In genomic region chr2:129297430-129297829, GRCh38 we compare ENCODE assay signal across 21 cellular contexts.
A peak's percentile ranks its signal among the peaks of the same experiment; 100 is the strongest.
DNase-seq lines count a peak whose midpoint lies in the region; ATAC-seq, FAIRE-seq and TF ChIP-seq lines count a peak whose summit lies in the region.
"Had no signal": no experiment of that assay in that cellular context is flagged by ENCODE, and none has a peak within 500 bp of the region (broad histone marks: within the 10 kb centered on the region; RNA-seq: fewer than 3 reads in every experiment).

No MANE protein-coding gene starts in this region.

- H3K36me3 Mint-ChIP-seq in GM23338 (ENCODE audit: low read depth) (no peaks in the 10 kb centered on the region), nephron (ENCODE audit: low read depth) (no peaks in the 10 kb centered on the region)
- H3K36me3 Mint-ChIP-seq: activated naive CD8-positive, alpha-beta T cell treated with anti-CD3 and anti-CD28 coated beads for 36 hours; CD8-positive, alpha-beta T cell had no signal

- no peaks in the 10 kb centered on the region for H3K4me1 ChIP-seq in GM23338 (ENCODE audit: insufficient read depth)
- peaks cover 5 to 21% of the 10 kb centered on the region in 2 donors for H3K4me1 ChIP-seq in ascending aorta

- H3K9me2 ChIP-seq in GM23338 (ENCODE audit: insufficient read depth): no peaks in the 10 kb centered on the region

- H3K27me3 ChIP-seq in GM23338 (ENCODE audit: insufficient read depth) (no peaks in the 10 kb centered on the region), ascending aorta (no peaks in the 10 kb centered on the region)
- H3K27me3 ChIP-seq: brain microvascular endothelial cell, gastrocnemius medialis, sigmoid colon had no signal

- H3K27ac Mint-ChIP-seq in GM23338 (no peak overlapping the region), nephron (peak overlapping the region in 2 of 3 experiments; percentile 70 to 78)
- H3K27ac Mint-ChIP-seq: activated B cell treated with CpG ODN at 0.5 μM for 24 hours; activated naive CD8-positive, alpha-beta T cell treated with anti-CD3 and anti-CD28 coated beads for 36 hours; activated T-cell treated with anti-CD3 and anti-CD28 coated beads, Interleukin-2, amount 50 U/mL, for 72 hours; CD8-positive, alpha-beta T cell; T-helper 1 cell treated with Interleukin-12 subunit alpha and Interleukin-12 subunit beta and Interleukin-4 antibody, amounts not matched to agents 30 μg/mL and 1 μg/mL, for 36 hours had no signal

- intact Hi-C loops in ascending aorta (cut with DNase I): no loop called here

- FAIRE-seq in RCC 7860 (lab: Jason Lieb, UNC): no peak

- H3K27ac ChIP-seq in GM23338 (ENCODE audit: low read depth) (no peak overlapping the region), ascending aorta (peak overlapping the region; percentile 53 to 68)
- H3K27ac ChIP-seq: brain microvascular endothelial cell had no signal

- no peaks in the 10 kb centered on the region for H3F3A ChIP-seq in GM23338 (replicated peaks; ENCODE audit: low read depth)

- ATAC-seq in GM23338: peak; percentile 89
- ATAC-seq in HG03097 (IDR thresholded peaks at IDR 0.05; ENCODE audit: low FRiP score, unreplicated experiment): no peak
- ATAC-seq: activated T-cell treated with anti-CD3 and anti-CD28 coated beads, Interleukin-2, amount 50 U/mL, for 72 hours; CD8-positive, alpha-beta T cell had no signal

- H3K9me3 Mint-ChIP-seq in GM23338 (peaks cover 9% of the 10 kb centered on the region; the same call in 1 of the 3 replicates), nephron (peaks cover 9% of the 10 kb centered on the region)

- no peak overlapping the region for H3K4me2 ChIP-seq in GM23338

- H3K9me3 ChIP-seq in ascending aorta: no peaks in the 10 kb centered on the region
- H3K9me3 ChIP-seq: gastrocnemius medialis, sigmoid colon had no signal

- H3K79me2 ChIP-seq in GM23338 (replicated peaks; ENCODE audit: insufficient read depth): no peaks in the 10 kb centered on the region

- H3K36me3 ChIP-seq in GM23338 (ENCODE audit: insufficient read depth) (peaks cover 3% of the 10 kb centered on the region; the same call in 1 of the 2 replicates), ascending aorta (no peaks in the 10 kb centered on the region)
- H3K36me3 ChIP-seq: brain microvascular endothelial cell, gastrocnemius medialis, sigmoid colon had no signal

- TF ChIP-seq CTCF in GM23338 (conservative IDR thresholded peaks at IDR 0.05; ENCODE audit: low read depth in 2 of 2) (peak; percentile 61 to 87), ascending aorta (IDR thresholded peaks at IDR 0.05) (no peak), nephron (IDR thresholded peaks at IDR 0.05; ENCODE audit: unreplicated experiment in 3 of 3) (peak in 1 of 3 experiments; percentile 16)

- no peaks in the 10 kb centered on the region for H4K20me1 ChIP-seq in GM23338 (replicated peaks; ENCODE audit: insufficient read depth)

- H3K4me3 ChIP-seq in GM23338 (no peak overlapping the region), ascending aorta (no peak overlapping the region)
- H3K4me3 ChIP-seq: gastrocnemius medialis, sigmoid colon had no signal

- H2AFZ ChIP-seq in GM23338: no peak overlapping the region

- DNase-seq in ELF-1 (ENCODE audit: low read depth, low spot score) (peak; percentile 18), GM23338 (ENCODE audit: low spot score) (peak; percentile 55), ascending aorta (ENCODE audit: low spot score in 2 of 2) (no peak), RCC 7860 (ENCODE audit: low spot score) (no peak), anterior cingulate cortex (lab: John Stamatoyannopoulos, UW) (no peak), NCI-H128 (lab: John Stamatoyannopoulos, UW; ENCODE audit: unreplicated experiment) (no peak)
- DNase-seq: activated B cell treated with CpG ODN at 0.5 μM for 24 hours; activated naive CD8-positive, alpha-beta T cell treated with anti-CD3 and anti-CD28 coated beads for 36 hours; activated T-cell treated with anti-CD3 and anti-CD28 coated beads, Interleukin-2, amount 50 U/mL, for 72 hours; brain microvascular endothelial cell; CD8-positive, alpha-beta T cell; MM.1S; NCI-H524 treated with DMSO at 0.1 percent for 48 hours; OCI-M1; sigmoid colon; stimulated activated naive CD4-positive, alpha-beta T cell; trophoblast cell had no signal

- H3K27me3 Mint-ChIP-seq in GM23338 (ENCODE audit: insufficient read depth, low read depth, poor library complexity) (peaks cover 2% of the 10 kb centered on the region), nephron (ENCODE audit: low read depth) (peaks cover 4% of the 10 kb centered on the region)
- H3K27me3 Mint-ChIP-seq: activated naive CD8-positive, alpha-beta T cell treated with anti-CD3 and anti-CD28 coated beads for 36 hours had no signal

- no peaks in the 10 kb centered on the region for H3K4me1 Mint-ChIP-seq in GM23338
- peaks cover 50% of the 10 kb centered on the region for H3K4me1 Mint-ChIP-seq in nephron
- H3K4me1 Mint-ChIP-seq: activated B cell treated with CpG ODN at 0.5 μM for 24 hours; activated naive CD8-positive, alpha-beta T cell treated with anti-CD3 and anti-CD28 coated beads for 36 hours had no signal

- H3K4me3 Mint-ChIP-seq in GM23338 (no peak overlapping the region), nephron (no peak overlapping the region)
- H3K4me3 Mint-ChIP-seq: activated B cell treated with CpG ODN at 0.5 μM for 24 hours; activated naive CD8-positive, alpha-beta T cell treated with anti-CD3 and anti-CD28 coated beads for 36 hours; activated T-cell treated with anti-CD3 and anti-CD28 coated beads, Interleukin-2, amount 50 U/mL, for 72 hours; CD8-positive, alpha-beta T cell; T-helper 1 cell treated with Interleukin-12 subunit alpha and Interleukin-12 subunit beta and Interleukin-4 antibody, amounts not matched to agents 30 μg/mL and 1 μg/mL, for 36 hours had no signal

TF ChIP-seq in GM23338, 12 proteins besides CTCF, POLR2A, EP300 and RAD21:
- TF ChIP-seq, protein P1, sequence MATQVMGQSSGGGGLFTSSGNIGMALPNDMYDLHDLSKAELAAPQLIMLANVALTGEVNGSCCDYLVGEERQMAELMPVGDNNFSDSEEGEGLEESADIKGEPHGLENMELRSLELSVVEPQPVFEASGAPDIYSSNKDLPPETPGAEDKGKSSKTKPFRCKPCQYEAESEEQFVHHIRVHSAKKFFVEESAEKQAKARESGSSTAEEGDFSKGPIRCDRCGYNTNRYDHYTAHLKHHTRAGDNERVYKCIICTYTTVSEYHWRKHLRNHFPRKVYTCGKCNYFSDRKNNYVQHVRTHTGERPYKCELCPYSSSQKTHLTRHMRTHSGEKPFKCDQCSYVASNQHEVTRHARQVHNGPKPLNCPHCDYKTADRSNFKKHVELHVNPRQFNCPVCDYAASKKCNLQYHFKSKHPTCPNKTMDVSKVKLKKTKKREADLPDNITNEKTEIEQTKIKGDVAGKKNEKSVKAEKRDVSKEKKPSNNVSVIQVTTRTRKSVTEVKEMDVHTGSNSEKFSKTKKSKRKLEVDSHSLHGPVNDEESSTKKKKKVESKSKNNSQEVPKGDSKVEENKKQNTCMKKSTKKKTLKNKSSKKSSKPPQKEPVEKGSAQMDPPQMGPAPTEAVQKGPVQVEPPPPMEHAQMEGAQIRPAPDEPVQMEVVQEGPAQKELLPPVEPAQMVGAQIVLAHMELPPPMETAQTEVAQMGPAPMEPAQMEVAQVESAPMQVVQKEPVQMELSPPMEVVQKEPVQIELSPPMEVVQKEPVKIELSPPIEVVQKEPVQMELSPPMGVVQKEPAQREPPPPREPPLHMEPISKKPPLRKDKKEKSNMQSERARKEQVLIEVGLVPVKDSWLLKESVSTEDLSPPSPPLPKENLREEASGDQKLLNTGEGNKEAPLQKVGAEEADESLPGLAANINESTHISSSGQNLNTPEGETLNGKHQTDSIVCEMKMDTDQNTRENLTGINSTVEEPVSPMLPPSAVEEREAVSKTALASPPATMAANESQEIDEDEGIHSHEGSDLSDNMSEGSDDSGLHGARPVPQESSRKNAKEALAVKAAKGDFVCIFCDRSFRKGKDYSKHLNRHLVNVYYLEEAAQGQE (IDR thresholded peaks at IDR 0.05; ENCODE audit: unreplicated experiment): no peak
- no peak for TF ChIP-seq STAT1 (IDR thresholded peaks at IDR 0.05; ENCODE audit: unreplicated experiment)
- TF ChIP-seq JUNB (IDR thresholded peaks at IDR 0.05; ENCODE audit: unreplicated experiment): no peak
- TF ChIP-seq ZNF114 (CRISPR knock-in tag; IDR thresholded peaks at IDR 0.05): no peak
- no peak for TF ChIP-seq POLR2AphosphoS5 (IDR thresholded peaks at IDR 0.05; ENCODE audit: low read depth)
- TF ChIP-seq EZH2phosphoT487 (IDR thresholded peaks at IDR 0.05; ENCODE audit: unreplicated experiment): no peak

Comparison
In these comparisons a context has a peak if more than half of its experiments do, and no peak if none do; other contexts are left out.
1. DNase-seq: peak in ELF-1 (single experiment) and GM23338 (single experiment); none in ascending aorta (0 of 2), RCC 7860 (single experiment), anterior cingulate cortex (0 of 58) and NCI-H128 (single experiment).
2. CTCF ChIP-seq: peak in GM23338 (2 of 2); none in ascending aorta (0 of 3).